In the genomic region with DNA sequence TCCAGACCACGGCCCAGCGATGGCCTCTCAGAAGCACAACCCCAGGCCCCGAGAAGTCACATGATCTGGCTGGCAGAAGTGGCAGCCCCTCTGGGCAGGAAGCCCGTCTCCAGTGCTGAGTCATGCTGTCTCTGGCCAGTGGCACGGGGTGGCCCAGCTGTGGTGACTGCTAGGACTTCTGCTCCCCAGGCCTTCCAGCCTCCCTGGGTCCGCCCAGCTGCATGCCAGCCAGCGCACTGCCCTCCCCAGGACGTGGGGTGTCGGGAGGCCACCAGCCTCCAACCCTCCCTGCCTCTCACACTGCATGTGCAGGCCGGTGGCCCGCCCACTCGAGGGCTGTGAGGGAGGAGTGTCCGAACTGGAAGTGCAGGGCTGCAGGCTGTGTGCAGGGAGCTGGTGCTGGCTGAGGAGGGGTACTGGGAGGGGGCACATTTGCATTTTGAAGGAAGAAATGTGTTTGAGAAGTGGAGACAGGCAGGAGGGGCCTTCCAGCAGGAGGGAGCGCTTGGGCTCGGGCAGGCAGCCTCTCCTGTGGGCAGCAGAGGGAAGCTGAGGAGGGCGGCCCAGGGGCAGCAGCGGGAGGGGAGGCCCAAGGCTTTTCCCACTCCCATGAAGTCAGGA, we compare ENCODE assay signal across 8 cellular contexts. TPM values are rescaled to one million over a fixed set of nuclear protein-coding genes. Genes with fewer than 3 reads are reported as not detected.
A peak's percentile ranks its signal among the peaks of the same experiment; 100 is the strongest.
DNase-seq lines count a peak whose midpoint lies in the region; ATAC-seq and TF ChIP-seq lines count a peak whose summit lies in the region.

No MANE protein-coding gene starts in this region.

- no peak overlapping the region for H3K4me3 Mint-ChIP-seq in stimulated activated naive B cell treated with anti-CD40 and anti-IgM and Interleukin-4, amounts not matched to agents 10 μg/mL and 1 μg/mL and 100 μg/mL, for 72 hours
- no peak overlapping the region for H3K4me3 Mint-ChIP-seq in activated naive CD4-positive, alpha-beta T cell treated with anti-CD3 and anti-CD28 coated beads for 36 hours

- H3K9ac ChIP-seq in KMS-11 = no peak overlapping the region

- H3K4me3 ChIP-seq in BE2C (ENCODE audit: low read depth, low read length) (no peak overlapping the region), KMS-11 (IDR thresholded peaks at IDR 0.05; ENCODE audit: insufficient read depth, low read depth, low read length) (no peak overlapping the region)

- H3K27ac Mint-ChIP-seq in stimulated activated naive B cell treated with anti-CD40 and anti-IgM and Interleukin-4, amounts not matched to agents 10 μg/mL and 1 μg/mL and 100 μg/mL, for 72 hours = peak overlapping the region; percentile 14
- no peak overlapping the region for H3K27ac Mint-ChIP-seq in activated naive CD4-positive, alpha-beta T cell treated with anti-CD3 and anti-CD28 coated beads for 36 hours

- H3K27ac ChIP-seq in KMS-11 = no peak overlapping the region

- DNase-seq in BE2C = peak; percentile 91
- peak in 54 of 58 donors; percentile 38 to 97 (median 82) for DNase-seq in anterior cingulate cortex (lab: John Stamatoyannopoulos, UW)
- peak; percentile 19 for DNase-seq in iris pigment epithelial cell (ENCODE audit: low read depth)
- no peak for DNase-seq in stimulated activated naive B cell treated with anti-CD40 and anti-IgM and Interleukin-4, amounts not matched to agents 10 μg/mL and 1 μg/mL and 100 μg/mL, for 72 hours
- no peak for DNase-seq in DMS114 treated with DMSO at 0.1 percent for 48 hours (lab: John Stamatoyannopoulos, UW; ENCODE audit: unreplicated experiment)
- DNase-seq in activated naive CD4-positive, alpha-beta T cell treated with anti-CD3 and anti-CD28 coated beads for 36 hours = no peak

- no peak overlapping the region for H3K4me2 ChIP-seq in KMS-11

- no peaks in the 10 kb centered on the region for H4K20me1 ChIP-seq in KMS-11 (ENCODE audit: insufficient read depth)

- H3K36me3 ChIP-seq in BE2C = no peaks in the 10 kb centered on the region
- H3K36me3 ChIP-seq in KMS-11 (ENCODE audit: insufficient read depth) = no peaks in the 10 kb centered on the region

- CTCF ChIA-PET in activated naive CD4-positive, alpha-beta T cell treated with anti-CD3 and anti-CD28 coated beads for 36 hours (lab: Charles Lee) = interaction anchor here (1.2 to 2.4 kb wide), 2 partner anchors 9 to 122 kb away, joined by 3 to 6 read pairs; no protein-coding TSS in a partner anchor

- intact Hi-C loops in activated naive CD4-positive, alpha-beta T cell treated with anti-CD3 and anti-CD28 coated beads for 36 hours (cut with micrococcal nuclease) = no loop called here

- H3K27me3 ChIP-seq in BE2C = no peaks in the 10 kb centered on the region
- no peaks in the 10 kb centered on the region for H3K27me3 ChIP-seq in KMS-11 (ENCODE audit: insufficient read depth, low read depth)

- H3K36me3 Mint-ChIP-seq in stimulated activated naive B cell treated with anti-CD40 and anti-IgM and Interleukin-4, amounts not matched to agents 10 μg/mL and 1 μg/mL and 100 μg/mL, for 72 hours = no peaks in the 10 kb centered on the region
- H3K36me3 Mint-ChIP-seq in activated naive CD4-positive, alpha-beta T cell treated with anti-CD3 and anti-CD28 coated beads for 36 hours (ENCODE audit: low read depth) = no peaks in the 10 kb centered on the region

- TF ChIP-seq CTCF in BE2C (IDR thresholded peaks at IDR 0.05; ENCODE audit: low read depth, low read length) = no peak
- no peak for TF ChIP-seq CTCF in KMS-11 (conservative IDR thresholded peaks at IDR 0.05; ENCODE audit: low read depth, low read length)

- H3K9me3 ChIP-seq in BE2C = no peaks in the 10 kb centered on the region

- ATAC-seq in stimulated activated naive B cell treated with anti-CD40 and anti-IgM and Interleukin-4, amounts not matched to agents 10 μg/mL and 1 μg/mL and 100 μg/mL, for 72 hours (replicated peaks) = peak in 1 of 2 donors; percentile 25
- ATAC-seq in HG03097 (IDR thresholded peaks at IDR 0.05; ENCODE audit: low FRiP score, unreplicated experiment) = no peak

- H3K4me1 Mint-ChIP-seq in stimulated activated naive B cell treated with anti-CD40 and anti-IgM and Interleukin-4, amounts not matched to agents 10 μg/mL and 1 μg/mL and 100 μg/mL, for 72 hours = peaks cover 14 to 26% of the 10 kb centered on the region in 2 donors
- peaks cover 3% of the 10 kb centered on the region for H3K4me1 Mint-ChIP-seq in activated naive CD4-positive, alpha-beta T cell treated with anti-CD3 and anti-CD28 coated beads for 36 hours (ENCODE audit: low read depth)

- peaks cover 34% of the 10 kb centered on the region for H3K4me1 ChIP-seq in BE2C
- no peaks in the 10 kb centered on the region for H3K4me1 ChIP-seq in KMS-11 (ENCODE audit: low read depth, poor library complexity, severe bottlenecking)

- H2AFZ ChIP-seq in KMS-11 (ENCODE audit: low read depth) = peak overlapping the region; percentile 17; the same call in 1 of the 2 replicates

- H3K9me3 Mint-ChIP-seq in stimulated activated naive B cell treated with anti-CD40 and anti-IgM and Interleukin-4, amounts not matched to agents 10 μg/mL and 1 μg/mL and 100 μg/mL, for 72 hours = no peaks in the 10 kb centered on the region
- no peaks in the 10 kb centered on the region for H3K9me3 Mint-ChIP-seq in activated naive CD4-positive, alpha-beta T cell treated with anti-CD3 and anti-CD28 coated beads for 36 hours

- no peaks in the 10 kb centered on the region for H3K27me3 Mint-ChIP-seq in stimulated activated naive B cell treated with anti-CD40 and anti-IgM and Interleukin-4, amounts not matched to agents 10 μg/mL and 1 μg/mL and 100 μg/mL, for 72 hours
- H3K27me3 Mint-ChIP-seq in activated naive CD4-positive, alpha-beta T cell treated with anti-CD3 and anti-CD28 coated beads for 36 hours (ENCODE audit: low read depth) = no peaks in the 10 kb centered on the region

- H3K79me2 ChIP-seq in KMS-11 (ENCODE audit: insufficient read depth, low read depth) = no peaks in the 10 kb centered on the region

RNA-seq across cellular contexts. Expression of a gene that starts 17.0 kb away (rescaled TPM):
- polyA plus RNA-seq in BE2C (2012; ENCODE audit: insufficient read depth, insufficient read length, low read depth) = 102 TPM
- 10 to 100 TPM; 71.4 to 73.8 TPM for total RNA-seq in activated naive CD4-positive, alpha-beta T cell treated with anti-CD3 and anti-CD28 coated beads for 36 hours

Comparison
In these comparisons a context has a peak if more than half of its experiments do, and no peak if none do; other contexts are left out.
1. DNase-seq: peak in BE2C (single experiment), anterior cingulate cortex (54 of 58) and iris pigment epithelial cell (single experiment); none in stimulated activated naive B cell treated with anti-CD40 and anti-IgM and Interleukin-4, amounts not matched to agents 10 μg/mL and 1 μg/mL and 100 μg/mL, for 72 hours (single experiment), DMS114 treated with DMSO at 0.1 percent for 48 hours (single experiment) and activated naive CD4-positive, alpha-beta T cell treated with anti-CD3 and anti-CD28 coated beads for 36 hours (single experiment).